In the genomic region with DNA sequence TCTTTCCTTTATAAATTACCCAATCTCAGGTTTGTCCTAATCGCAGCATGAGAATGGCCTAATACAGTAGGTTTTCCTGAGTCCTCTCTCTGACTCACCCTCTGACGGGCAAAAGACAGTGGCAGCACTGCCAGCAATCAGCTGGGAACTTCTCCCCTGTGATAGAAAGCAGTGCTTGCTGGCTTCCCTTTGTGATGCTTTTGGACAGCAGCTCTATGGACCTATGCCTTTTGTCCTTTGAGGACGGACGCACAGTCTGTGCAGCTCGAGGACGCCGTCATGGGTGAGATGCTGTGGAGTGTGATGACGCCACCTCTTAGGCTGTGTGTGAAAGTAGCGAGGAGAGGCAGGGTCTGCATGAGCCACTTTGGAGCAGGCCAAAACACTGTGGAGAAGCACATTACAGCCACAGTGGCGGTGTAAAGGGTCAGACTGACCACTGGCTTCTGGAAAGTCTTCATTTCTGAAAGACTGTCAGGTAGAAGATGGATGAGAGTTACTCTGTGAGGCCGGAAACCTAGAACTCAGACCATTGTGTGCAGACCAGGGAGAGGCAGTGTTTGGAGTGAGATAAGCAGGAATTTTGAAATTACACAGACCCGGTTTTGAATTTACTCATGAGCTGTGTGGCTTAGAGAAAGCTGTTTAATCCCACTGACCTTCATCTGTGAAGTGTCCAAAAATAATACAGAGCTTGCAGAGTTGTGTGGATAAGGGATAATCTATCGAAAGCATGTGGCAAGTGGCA, we compare ENCODE assay signal across 1 cellular context.
A peak's percentile ranks its signal among the peaks of the same experiment; 100 is the strongest.
TF ChIP-seq lines count a peak whose summit lies in the region.

No MANE protein-coding gene starts in this region.

TF ChIP-seq in SK-N-SH, 30 proteins besides CTCF, POLR2A, EP300 and RAD21 (continued from another document):
- TF ChIP-seq, protein P1, sequence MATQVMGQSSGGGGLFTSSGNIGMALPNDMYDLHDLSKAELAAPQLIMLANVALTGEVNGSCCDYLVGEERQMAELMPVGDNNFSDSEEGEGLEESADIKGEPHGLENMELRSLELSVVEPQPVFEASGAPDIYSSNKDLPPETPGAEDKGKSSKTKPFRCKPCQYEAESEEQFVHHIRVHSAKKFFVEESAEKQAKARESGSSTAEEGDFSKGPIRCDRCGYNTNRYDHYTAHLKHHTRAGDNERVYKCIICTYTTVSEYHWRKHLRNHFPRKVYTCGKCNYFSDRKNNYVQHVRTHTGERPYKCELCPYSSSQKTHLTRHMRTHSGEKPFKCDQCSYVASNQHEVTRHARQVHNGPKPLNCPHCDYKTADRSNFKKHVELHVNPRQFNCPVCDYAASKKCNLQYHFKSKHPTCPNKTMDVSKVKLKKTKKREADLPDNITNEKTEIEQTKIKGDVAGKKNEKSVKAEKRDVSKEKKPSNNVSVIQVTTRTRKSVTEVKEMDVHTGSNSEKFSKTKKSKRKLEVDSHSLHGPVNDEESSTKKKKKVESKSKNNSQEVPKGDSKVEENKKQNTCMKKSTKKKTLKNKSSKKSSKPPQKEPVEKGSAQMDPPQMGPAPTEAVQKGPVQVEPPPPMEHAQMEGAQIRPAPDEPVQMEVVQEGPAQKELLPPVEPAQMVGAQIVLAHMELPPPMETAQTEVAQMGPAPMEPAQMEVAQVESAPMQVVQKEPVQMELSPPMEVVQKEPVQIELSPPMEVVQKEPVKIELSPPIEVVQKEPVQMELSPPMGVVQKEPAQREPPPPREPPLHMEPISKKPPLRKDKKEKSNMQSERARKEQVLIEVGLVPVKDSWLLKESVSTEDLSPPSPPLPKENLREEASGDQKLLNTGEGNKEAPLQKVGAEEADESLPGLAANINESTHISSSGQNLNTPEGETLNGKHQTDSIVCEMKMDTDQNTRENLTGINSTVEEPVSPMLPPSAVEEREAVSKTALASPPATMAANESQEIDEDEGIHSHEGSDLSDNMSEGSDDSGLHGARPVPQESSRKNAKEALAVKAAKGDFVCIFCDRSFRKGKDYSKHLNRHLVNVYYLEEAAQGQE (IDR thresholded peaks at IDR 0.05; ENCODE audit: low read depth, low read length), result peak; percentile 63; the same call in 1 of the 2 replicates
- TF ChIP-seq TCF12 (IDR thresholded peaks at IDR 0.05), result 0 out of 2 replicates have a peak, but pooled peaks have one; percentile 27
